Comparison of ENCODE assay signal across 28 cellular contexts in the genomic region with DNA sequence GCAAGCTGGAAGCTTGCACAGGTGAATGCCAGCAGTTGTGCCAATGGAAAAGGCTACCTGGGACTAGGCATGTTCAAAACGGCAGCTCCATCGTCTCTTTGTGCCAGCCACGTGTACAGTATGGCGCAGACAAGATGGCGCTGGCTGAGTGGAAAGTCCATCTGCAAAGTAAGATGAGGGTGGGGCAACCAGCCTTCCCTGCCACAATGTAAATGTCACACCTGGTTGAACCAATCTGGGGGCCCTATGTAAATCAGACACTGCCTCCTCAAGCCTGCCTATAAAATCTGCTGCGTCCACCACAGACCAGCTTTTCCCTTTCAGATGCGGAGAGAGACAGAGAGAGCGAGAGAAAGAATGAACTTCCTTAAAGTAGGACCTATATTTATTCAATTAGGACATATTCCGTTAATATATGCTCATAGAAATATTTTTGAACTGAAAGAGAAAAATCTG. TPM values are rescaled to one million over a fixed set of nuclear protein-coding genes. Genes with fewer than 3 reads are reported as not detected.
"Had no signal": no experiment of that assay in that cellular context is flagged by ENCODE, and none has a peak within 500 bp of the region (broad histone marks: within the 10 kb centered on the region; RNA-seq: fewer than 3 reads in every experiment).

No MANE protein-coding gene starts in this region.

- H3K27ac Mint-ChIP-seq: activated CD4-positive, alpha-beta memory T cell treated with anti-CD3 and anti-CD28 coated beads, Interleukin-2, amount 10 ng/mL, durations not matched to agents 7 days and 5 days; activated naive CD8-positive, alpha-beta T cell treated with anti-CD3 and anti-CD28 coated beads, Interleukin-2, amount 10 ng/mL, durations not matched to agents 7 days and 5 days; activated T-helper 17 cell treated with anti-CD3 and anti-CD28 coated beads, Interleukin-2, amount 50 U/mL, for 72 hours; immature natural killer cell; nephron progenitor cell; stimulated activated memory B cell treated with anti-CD40 and anti-IgM and Interleukin-4, amounts not matched to agents 10 μg/mL and 1 μg/mL and 100 μg/mL, for 72 hours had no signal

- H3K36me3 ChIP-seq: esophagus muscularis mucosa, gastroesophageal sphincter, heart left ventricle, spleen, thoracic aorta had no signal

- H3K27ac ChIP-seq: body of pancreas, esophagus muscularis mucosa, gastroesophageal sphincter, heart left ventricle, spleen, thoracic aorta had no signal

- H3K27me3 ChIP-seq: body of pancreas, esophagus muscularis mucosa, gastroesophageal sphincter, heart left ventricle, spleen had no signal

- H3K9me3 Mint-ChIP-seq: activated CD4-positive, alpha-beta memory T cell treated with anti-CD3 and anti-CD28 coated beads, Interleukin-2, amount 10 ng/mL, durations not matched to agents 7 days and 5 days; activated naive CD8-positive, alpha-beta T cell treated with anti-CD3 and anti-CD28 coated beads, Interleukin-2, amount 10 ng/mL, durations not matched to agents 7 days and 5 days; activated T-helper 17 cell treated with anti-CD3 and anti-CD28 coated beads, Interleukin-2, amount 50 U/mL, for 72 hours; immature natural killer cell had no signal

- DNase-seq: activated CD4-positive, alpha-beta memory T cell treated with anti-CD3 and anti-CD28 coated beads, Interleukin-2, amount 10 ng/mL, durations not matched to agents 7 days and 5 days; activated CD4-positive, alpha-beta T cell treated with anti-CD3 and anti-CD28 coated beads for 48 hours; activated CD4-positive, CD25-positive, alpha-beta regulatory T cell; activated naive CD4-positive, alpha-beta T cell treated with Interleukin-2 at 50 U/mL for 16 hours; activated naive CD8-positive, alpha-beta T cell treated with anti-CD3 and anti-CD28 coated beads, Interleukin-2, amount 10 ng/mL, durations not matched to agents 7 days and 5 days; activated T-cell treated with anti-CD3 and anti-CD28 coated beads, Interleukin-2, amount 50 U/mL, for 1 hour; body of pancreas; dermis blood vessel endothelial cell; effector memory CD4-positive, alpha-beta T cell; heart left ventricle; immature natural killer cell; kidney glomerular epithelial cell; left ventricle myocardium superior; nephron progenitor cell; occipital lobe; retina; spleen; stimulated activated CD4-positive, alpha-beta T cell treated with anti-CD3 and anti-CD28 coated beads, Interleukin-4, amount 100 ng/mL, for 4 hours had no signal

- H3K27me3 Mint-ChIP-seq: activated T-helper 17 cell treated with anti-CD3 and anti-CD28 coated beads, Interleukin-2, amount 50 U/mL, for 72 hours; stimulated activated memory B cell treated with anti-CD40 and anti-IgM and Interleukin-4, amounts not matched to agents 10 μg/mL and 1 μg/mL and 100 μg/mL, for 72 hours had no signal

- H3K4me3 Mint-ChIP-seq: activated CD4-positive, alpha-beta memory T cell treated with anti-CD3 and anti-CD28 coated beads, Interleukin-2, amount 10 ng/mL, durations not matched to agents 7 days and 5 days; activated naive CD8-positive, alpha-beta T cell treated with anti-CD3 and anti-CD28 coated beads, Interleukin-2, amount 10 ng/mL, durations not matched to agents 7 days and 5 days; activated T-helper 17 cell treated with anti-CD3 and anti-CD28 coated beads, Interleukin-2, amount 50 U/mL, for 72 hours; immature natural killer cell; nephron progenitor cell; stimulated activated memory B cell treated with anti-CD40 and anti-IgM and Interleukin-4, amounts not matched to agents 10 μg/mL and 1 μg/mL and 100 μg/mL, for 72 hours had no signal

- H3K4me1 Mint-ChIP-seq: activated T-helper 17 cell treated with anti-CD3 and anti-CD28 coated beads, Interleukin-2, amount 50 U/mL, for 72 hours; immature natural killer cell; nephron progenitor cell had no signal

- H3K4me3 ChIP-seq: body of pancreas, esophagus muscularis mucosa, gastroesophageal sphincter, heart left ventricle, spleen, thoracic aorta had no signal

- H3K9me3 ChIP-seq: body of pancreas, esophagus muscularis mucosa, gastroesophageal sphincter, spleen, thoracic aorta had no signal

- H3K4me1 ChIP-seq: body of pancreas, esophagus muscularis mucosa had no signal

- H3K36me3 Mint-ChIP-seq: activated naive CD8-positive, alpha-beta T cell treated with anti-CD3 and anti-CD28 coated beads, Interleukin-2, amount 10 ng/mL, durations not matched to agents 7 days and 5 days; immature natural killer cell; stimulated activated memory B cell treated with anti-CD40 and anti-IgM and Interleukin-4, amounts not matched to agents 10 μg/mL and 1 μg/mL and 100 μg/mL, for 72 hours had no signal

RNA-seq across cellular contexts. Expression of a gene that starts 18.5 kb away (rescaled TPM):
- total RNA-seq: activated CD4-positive, alpha-beta memory T cell treated with anti-CD3 and anti-CD28 coated beads, Interleukin-2, amount 10 ng/mL, durations not matched to agents 7 days and 5 days; activated naive CD8-positive, alpha-beta T cell treated with anti-CD3 and anti-CD28 coated beads, Interleukin-2, amount 10 ng/mL, durations not matched to agents 7 days and 5 days; activated T-helper 17 cell treated with anti-CD3 and anti-CD28 coated beads, Interleukin-2, amount 50 U/mL, for 72 hours; body of pancreas; cardiac septum; dermis blood vessel endothelial cell; endothelial cell of umbilical vein; esophagus muscularis mucosa; gastroesophageal sphincter; heart left ventricle; left ventricle myocardium superior; myocyte; occipital lobe; posterior vena cava; spleen; thoracic aorta; ureter had no signal
- polyA plus RNA-seq: endothelial cell of umbilical vein, heart left ventricle, immature natural killer cell, spleen had no signal
